In the genomic region with DNA sequence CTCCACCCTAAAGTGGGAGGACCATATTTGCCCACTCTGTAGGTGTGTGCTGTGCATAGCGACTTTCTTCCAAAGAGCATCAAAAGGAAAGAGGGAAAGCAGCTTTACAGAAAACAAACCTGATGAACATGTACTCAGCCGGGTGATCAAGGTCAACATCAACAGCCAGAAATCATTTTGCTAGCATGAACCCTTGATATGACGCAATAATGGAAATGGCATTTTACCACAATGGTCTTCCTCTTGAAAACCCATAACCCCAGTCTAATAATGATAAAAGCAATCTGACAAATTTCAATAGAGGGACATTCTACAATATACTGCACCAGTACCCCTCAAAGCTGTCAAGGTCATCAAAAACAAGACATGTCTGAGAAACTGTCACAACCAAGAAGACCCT, we compare ENCODE assay signal across 8 cellular contexts.
"Had no signal": no experiment of that assay in that cellular context is flagged by ENCODE, and none has a peak within 500 bp of the region (broad histone marks: within the 10 kb centered on the region; RNA-seq: fewer than 3 reads in every experiment).

No MANE protein-coding gene starts in this region.

- ATAC-seq: K562 had no signal

- H3K4me3 Mint-ChIP-seq: H9 had no signal

- H3K27ac ChIP-seq: GM23248 had no signal

- H2AFZ ChIP-seq: GM23248 had no signal

- FAIRE-seq: H54, HTR-8/SVneo, K562 had no signal

- H3K4me3 ChIP-seq: GM23248, K562 had no signal

- H3K27ac Mint-ChIP-seq: H9 had no signal

- H3K9ac ChIP-seq: GM23248 had no signal

- DNase-seq: GM23248, GOT3, H9, HCEC 1CT, KG1 had no signal
